In genomic region chr7:115230882-115231508, GRCh38 we compare ENCODE assay signal across 8 cellular contexts.
DNase-seq lines count a peak whose midpoint lies in the region; ATAC-seq and TF ChIP-seq lines count a peak whose summit lies in the region.

No MANE protein-coding gene starts in this region.

- no peak overlapping the region for H3K9ac ChIP-seq in fibroblast of lung (ENCODE audit: insufficient read depth, low read length)

- intact Hi-C loops in activated naive CD4-positive, alpha-beta T cell treated with anti-CD3 and anti-CD28 coated beads for 36 hours (cut with micrococcal nuclease): loop anchor here (1.0 to 5.0 kb wide), 4 partner anchors 299 to 398 kb away; no protein-coding TSS in a partner anchor

- H3K27me3 ChIP-seq in fibroblast of lung (ENCODE audit: control insufficient read depth, insufficient read depth, low read length): no peaks in the 10 kb centered on the region

- no peak overlapping the region for H3K4me3 ChIP-seq in fibroblast of lung (replicated peaks in 1 of 4; ENCODE audit: control extremely low read depth in 1 of 4, insufficient read depth in 1 of 4, low read depth in 3 of 4, low read length in 4 of 4)

- H3K79me2 ChIP-seq in fibroblast of lung (ENCODE audit: control insufficient read depth, insufficient read depth, low read length): no peaks in the 10 kb centered on the region

- peaks cover 4% of the 10 kb centered on the region for H3K4me1 ChIP-seq in fibroblast of lung (ENCODE audit: control insufficient read depth, extremely low read depth, insufficient read depth, low read length)

- no peaks in the 10 kb centered on the region for H3K9me3 ChIP-seq in fibroblast of lung (ENCODE audit: control insufficient read depth, insufficient read depth, low read depth, low read length)

- peaks cover 7% of the 10 kb centered on the region for H3K9me3 Mint-ChIP-seq in activated naive CD4-positive, alpha-beta T cell treated with anti-CD3 and anti-CD28 coated beads for 36 hours
- peaks cover 3% of the 10 kb centered on the region for H3K9me3 Mint-ChIP-seq in stimulated activated effector memory CD8-positive, alpha-beta T cell treated with anti-CD3 and anti-CD28 coated beads, Interleukin-12 subunit alpha, Interleukin-12 subunit beta, amount 100 ng/mL, for 72 hours
- no peaks in the 10 kb centered on the region for H3K9me3 Mint-ChIP-seq in glutamatergic neuron (ENCODE audit: unreplicated experiment)

- H3K36me3 ChIP-seq in fibroblast of lung (ENCODE audit: control insufficient read depth, insufficient read depth, low read length): no peaks in the 10 kb centered on the region

- CTCF ChIA-PET in activated naive CD4-positive, alpha-beta T cell treated with anti-CD3 and anti-CD28 coated beads for 36 hours (lab: Charles Lee): no interaction called here

- no peak overlapping the region for H3K4me3 Mint-ChIP-seq in activated naive CD4-positive, alpha-beta T cell treated with anti-CD3 and anti-CD28 coated beads for 36 hours
- H3K4me3 Mint-ChIP-seq in stimulated activated effector memory CD8-positive, alpha-beta T cell treated with anti-CD3 and anti-CD28 coated beads, Interleukin-12 subunit alpha, Interleukin-12 subunit beta, amount 100 ng/mL, for 72 hours: no peak overlapping the region
- H3K4me3 Mint-ChIP-seq in glutamatergic neuron (ENCODE audit: unreplicated experiment): no peak overlapping the region

- no peaks in the 10 kb centered on the region for H4K20me1 ChIP-seq in fibroblast of lung (ENCODE audit: control insufficient read depth, extremely low read depth, insufficient read depth, low read length)

- ATAC-seq in HG03432 (IDR thresholded peaks at IDR 0.05; ENCODE audit: unreplicated experiment): peak; percentile 88
- ATAC-seq in stimulated activated effector memory CD8-positive, alpha-beta T cell treated with anti-CD3 and anti-CD28 coated beads, Interleukin-12 subunit alpha, Interleukin-12 subunit beta, amount 100 ng/mL, for 72 hours: peak; percentile 99

- peak overlapping the region; percentile 82 for H3K27ac ChIP-seq in fibroblast of lung (ENCODE audit: insufficient read depth, low read length)

- H3K27me3 Mint-ChIP-seq in activated naive CD4-positive, alpha-beta T cell treated with anti-CD3 and anti-CD28 coated beads for 36 hours (ENCODE audit: low read depth): peaks cover 6% of the 10 kb centered on the region
- no peaks in the 10 kb centered on the region for H3K27me3 Mint-ChIP-seq in glutamatergic neuron (ENCODE audit: unreplicated experiment)

- H3K4me1 Mint-ChIP-seq in activated naive CD4-positive, alpha-beta T cell treated with anti-CD3 and anti-CD28 coated beads for 36 hours (ENCODE audit: low read depth): peaks cover 18% of the 10 kb centered on the region
- H3K4me1 Mint-ChIP-seq in stimulated activated effector memory CD8-positive, alpha-beta T cell treated with anti-CD3 and anti-CD28 coated beads, Interleukin-12 subunit alpha, Interleukin-12 subunit beta, amount 100 ng/mL, for 72 hours: peaks cover 19% of the 10 kb centered on the region
- no peaks in the 10 kb centered on the region for H3K4me1 Mint-ChIP-seq in glutamatergic neuron (ENCODE audit: low read depth, unreplicated experiment)

- peak overlapping the region; percentile 48 for H3K4me2 ChIP-seq in fibroblast of lung (ENCODE audit: extremely low read depth, insufficient read depth, low read length)

- H2AFZ ChIP-seq in fibroblast of lung (ENCODE audit: low read length): no peak overlapping the region

- no peaks in the 10 kb centered on the region for H3K36me3 Mint-ChIP-seq in activated naive CD4-positive, alpha-beta T cell treated with anti-CD3 and anti-CD28 coated beads for 36 hours (ENCODE audit: low read depth)
- no peaks in the 10 kb centered on the region for H3K36me3 Mint-ChIP-seq in stimulated activated effector memory CD8-positive, alpha-beta T cell treated with anti-CD3 and anti-CD28 coated beads, Interleukin-12 subunit alpha, Interleukin-12 subunit beta, amount 100 ng/mL, for 72 hours
- H3K36me3 Mint-ChIP-seq in glutamatergic neuron (ENCODE audit: unreplicated experiment): no peaks in the 10 kb centered on the region

- no peak for DNase-seq in activated naive CD4-positive, alpha-beta T cell treated with anti-CD3 and anti-CD28 coated beads for 36 hours
- no peak for DNase-seq in activated naive CD4-positive, alpha-beta T cell treated with anti-CD3 and anti-CD28 coated beads, Interleukin-2, amount 50 U/mL, for 16 hours
- DNase-seq in OCI-M1 (lab: John Stamatoyannopoulos, UW) (peak; percentile 17), fibroblast of lung (ENCODE audit: low read depth in 2 of 2) (peak; percentile 92 to 96), occipital lobe (lab: John Stamatoyannopoulos, UW) (no peak), glutamatergic neuron (no peak)
- no peak for DNase-seq in stimulated activated effector memory CD8-positive, alpha-beta T cell treated with anti-CD3 and anti-CD28 coated beads, Interleukin-12 subunit alpha, Interleukin-12 subunit beta, amount 100 ng/mL, for 72 hours (ENCODE audit: low spot score in 2 of 2)

- H3K27ac Mint-ChIP-seq in activated naive CD4-positive, alpha-beta T cell treated with anti-CD3 and anti-CD28 coated beads for 36 hours: peak overlapping the region; percentile 19
- peak overlapping the region; percentile 85 for H3K27ac Mint-ChIP-seq in stimulated activated effector memory CD8-positive, alpha-beta T cell treated with anti-CD3 and anti-CD28 coated beads, Interleukin-12 subunit alpha, Interleukin-12 subunit beta, amount 100 ng/mL, for 72 hours
- H3K27ac Mint-ChIP-seq in glutamatergic neuron (ENCODE audit: unreplicated experiment): no peak overlapping the region

- TF ChIP-seq CTCF in fibroblast of lung (conservative IDR thresholded peaks at IDR 0.05 in 1 of 2, IDR thresholded peaks at IDR 0.05 in 1 of 2; ENCODE audit: low read depth in 1 of 2, low read length in 2 of 2) (no peak), glutamatergic neuron (IDR thresholded peaks at IDR 0.05; ENCODE audit: partially characterized antibody, unreplicated experiment) (no peak)

Comparison
In these comparisons a context has a peak if more than half of its experiments do, and no peak if none do; other contexts are left out.
1. DNase-seq: peak in OCI-M1 (single experiment) and fibroblast of lung (2 of 2); none in activated naive CD4-positive, alpha-beta T cell treated with anti-CD3 and anti-CD28 coated beads for 36 hours (single experiment), activated naive CD4-positive, alpha-beta T cell treated with anti-CD3 and anti-CD28 coated beads, Interleukin-2, amount 50 U/mL, for 16 hours (single experiment), stimulated activated effector memory CD8-positive, alpha-beta T cell treated with anti-CD3 and anti-CD28 coated beads, Interleukin-12 subunit alpha, Interleukin-12 subunit beta, amount 100 ng/mL, for 72 hours (0 of 2), occipital lobe (single experiment) and glutamatergic neuron (single experiment).